Comparison of ENCODE assay signal across 25 cellular contexts in genomic region chr2:61770298-61770697, GRCh38.
DNase-seq lines count a peak whose midpoint lies in the region; ATAC-seq and TF ChIP-seq lines count a peak whose summit lies in the region.
"Had no signal": no experiment of that assay in that cellular context is flagged by ENCODE, and none has a peak within 500 bp of the region (broad histone marks: within the 10 kb centered on the region; RNA-seq: fewer than 3 reads in every experiment).

No MANE protein-coding gene starts in this region.

- H3K79me2 ChIP-seq in GM23248 (ENCODE audit: insufficient read depth) (no peaks in the 10 kb centered on the region), smooth muscle cell (ENCODE audit: low read depth) (no peaks in the 10 kb centered on the region)

- H2AFZ ChIP-seq in GM23248: peak overlapping the region; percentile 61
- H2AFZ ChIP-seq in smooth muscle cell (ENCODE audit: low read depth): no peak overlapping the region

- in situ Hi-C loops in GM23248 (cut with MboI): no loop called here

- H3K9ac ChIP-seq in GM23248: peak overlapping the region; percentile 50
- no peak overlapping the region for H3K9ac ChIP-seq in smooth muscle cell (ENCODE audit: low read depth)

- intact Hi-C loops in esophagus squamous epithelium (cut with DNase I): no loop called here
- intact Hi-C loops in Right ventricle myocardium superior (cut with DNase I): no loop called here

- H3F3A ChIP-seq in GM23248 (ENCODE audit: insufficient read depth) (peaks cover 11% of the 10 kb centered on the region; the same call in 1 of the 2 replicates), smooth muscle cell (ENCODE audit: low read depth) (peaks cover 10% of the 10 kb centered on the region)

- no peak for TF ChIP-seq CTCF in esophagus squamous epithelium (IDR thresholded peaks at IDR 0.05)
- TF ChIP-seq CTCF in smooth muscle cell (IDR thresholded peaks at IDR 0.05; ENCODE audit: borderline replicate concordance, insufficient read depth, poor library complexity, severe bottlenecking): no peak

- TF ChIP-seq POLR2A in esophagus squamous epithelium (IDR thresholded peaks at IDR 0.05): no peak

- H3K9me3 ChIP-seq in GM23248 (ENCODE audit: low read depth): no peaks in the 10 kb centered on the region
- H3K9me3 ChIP-seq in esophagus squamous epithelium: no peaks in the 10 kb centered on the region
- no peaks in the 10 kb centered on the region for H3K9me3 ChIP-seq in smooth muscle cell (replicated peaks; ENCODE audit: low read depth)
- H3K9me3 ChIP-seq: Caco-2, right atrium auricular region, testis had no signal

- DNase-seq in GM23248 (peak; percentile 55), RKO (ENCODE audit: low spot score) (peak; percentile 30), esophagus squamous epithelium (lab: John Stamatoyannopoulos, UW) (no peak), smooth muscle cell (lab: John Stamatoyannopoulos, UW; ENCODE audit: unreplicated experiment) (no peak), Right ventricle myocardium superior (no peak), AG08396 (ENCODE audit: low spot score) (no peak)
- DNase-seq: activated CD4-positive, alpha-beta T cell treated with anti-CD3 and anti-CD28 coated beads, Interleukin-2, amount 50 U/mL, for 48 hours; activated T-cell treated with anti-CD3 and anti-CD28 coated beads, Interleukin-2, amount 50 U/mL, for 48 hours; Caco-2; central memory CD4-positive, alpha-beta T cell; DMS79; GDM1; hypothalamus; left cardiac atrium; NCI-H1092; NCI-H1694 treated with DMSO at 0.1 percent for 48 hours; NCI-H446 treated with DMSO at 0.1 percent for 48 hours; SHP77; stimulated activated CD4-positive, alpha-beta T cell treated with anti-CD3 and anti-CD28 coated beads, Interleukin-1b, Interleukin-23, amount 100 ng/mL, for 48 hours; T-helper 17 cell; testis had no signal

- no peaks in the 10 kb centered on the region for H3K36me3 ChIP-seq in GM23248 (ENCODE audit: low read depth)
- H3K36me3 ChIP-seq in esophagus squamous epithelium: no peaks in the 10 kb centered on the region
- H3K36me3 ChIP-seq in smooth muscle cell (ENCODE audit: low read depth): no peaks in the 10 kb centered on the region
- H3K36me3 ChIP-seq: right atrium auricular region had no signal

- peak overlapping the region; percentile 80 for H3K27ac ChIP-seq in GM23248
- peak overlapping the region; percentile 67 to 90 (median 73) for H3K27ac ChIP-seq in esophagus squamous epithelium
- peak overlapping the region; percentile 88 for H3K27ac ChIP-seq in smooth muscle cell (ENCODE audit: low read depth)
- H3K27ac ChIP-seq: C4-2B, right atrium auricular region, testis had no signal

- no peaks in the 10 kb centered on the region for H3K27me3 ChIP-seq in GM23248 (replicated peaks; ENCODE audit: insufficient read depth)
- H3K27me3 ChIP-seq in esophagus squamous epithelium: no peaks in the 10 kb centered on the region
- H3K27me3 ChIP-seq in smooth muscle cell (ENCODE audit: low read depth): no peaks in the 10 kb centered on the region
- H3K27me3 ChIP-seq: right atrium auricular region, testis had no signal

- H3K4me1 ChIP-seq in GM23248 (ENCODE audit: insufficient read depth) (peaks cover 12% of the 10 kb centered on the region), esophagus squamous epithelium (peaks cover 0 to 14% (median 0%) of the 10 kb centered on the region in 3 donors), smooth muscle cell (ENCODE audit: low read depth) (no peaks in the 10 kb centered on the region)
- H3K4me1 ChIP-seq: right atrium auricular region, testis had no signal

- WGBS in GM23248 (ENCODE audit: low coverage in 1 of 2, low lambda C conversion rate in 2 of 2, missing lambda C conversion rate in 2 of 2), 2 experiments: 55 to 56% methylated on average over 1 of the region's 1 CpG
- WGBS in esophagus squamous epithelium, 2 donors: 33 to 44% methylated on average over 1 of the region's 1 CpG
- 35% methylated on average over 1 of the region's 1 CpG for WGBS in smooth muscle cell (ENCODE audit: low lambda C conversion rate)

- no peaks in the 10 kb centered on the region for H4K20me1 ChIP-seq in GM23248 (ENCODE audit: insufficient read depth)
- H4K20me1 ChIP-seq in smooth muscle cell (ENCODE audit: low read depth): no peaks in the 10 kb centered on the region

- H3K4me2 ChIP-seq in GM23248 (ENCODE audit: unreplicated experiment) (peak overlapping the region; percentile 15), smooth muscle cell (peak overlapping the region; percentile 30)

- ATAC-seq in HG02610 (IDR thresholded peaks at IDR 0.05; ENCODE audit: unreplicated experiment) (no peak), Right ventricle myocardium superior (ENCODE audit: poor library complexity) (no peak)
- ATAC-seq: activated CD4-positive, CD25-positive, alpha-beta regulatory T cell treated with anti-CD3 and anti-CD28 coated beads, Interleukin-2, amount 50 U/mL, for 24 hours; left cardiac atrium; T-helper 17 cell had no signal

- no peaks in the 10 kb centered on the region for H3K9me2 ChIP-seq in GM23248 (ENCODE audit: insufficient read depth)

- no peak overlapping the region for H3K4me3 ChIP-seq in GM23248
- H3K4me3 ChIP-seq in esophagus squamous epithelium: no peak overlapping the region
- no peak overlapping the region for H3K4me3 ChIP-seq in smooth muscle cell
- H3K4me3 ChIP-seq: right atrium auricular region, testis had no signal

Comparison
In these comparisons a context has a peak if more than half of its experiments do, and no peak if none do; other contexts are left out.
1. DNase-seq: peak in GM23248 (single experiment) and RKO (single experiment); none in esophagus squamous epithelium (single experiment), smooth muscle cell (single experiment), Right ventricle myocardium superior (single experiment) and AG08396 (single experiment).
2. Peak in every context shown above with its lines, with median percentiles within 50 percentile points of each other: H3K27ac ChIP-seq.